23 cellular contexts compared by ENCODE assay signal in the genomic region with DNA sequence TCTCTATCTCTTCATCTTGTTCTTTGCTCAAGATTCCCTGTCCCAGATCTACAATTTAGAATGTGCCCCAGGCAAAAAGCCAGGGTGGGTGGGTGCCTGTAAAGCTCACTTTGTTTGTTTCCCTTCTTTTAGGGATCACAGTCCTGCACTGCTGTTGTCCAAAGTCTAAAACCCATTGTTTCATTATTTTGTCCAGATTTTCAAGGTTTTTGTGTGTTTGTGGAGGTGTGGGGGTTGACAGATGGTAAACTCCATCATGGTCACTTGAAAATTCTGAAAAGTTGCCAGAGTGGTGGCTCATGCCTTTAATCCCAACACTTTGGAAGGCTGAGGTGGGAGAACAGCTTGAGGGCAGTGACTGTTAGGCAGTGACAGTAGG. TPM values are rescaled to one million over a fixed set of nuclear protein-coding genes. Genes with fewer than 3 reads are reported as not detected.
DNase-seq lines count a peak whose midpoint lies in the region; ATAC-seq and TF ChIP-seq lines count a peak whose summit lies in the region.
"Had no signal": no experiment of that assay in that cellular context is flagged by ENCODE, and none has a peak within 500 bp of the region (broad histone marks: within the 10 kb centered on the region; RNA-seq: fewer than 3 reads in every experiment).

No MANE protein-coding gene starts in this region.

- H3K36me3 Mint-ChIP-seq in HFFc6 (ENCODE audit: low read depth) (peaks cover 5% of the 10 kb centered on the region; the same call in 1 of the 2 replicates), nephron progenitor cell (ENCODE audit: low read depth) (peaks cover 36% of the 10 kb centered on the region)
- H3K36me3 Mint-ChIP-seq: naive B cell had no signal

- DNase-seq in EH (ENCODE audit: low read depth) = peak; percentile 64
- peak; percentile 2 for DNase-seq in HFFc6
- no peak for DNase-seq in nephron progenitor cell
- no peak for DNase-seq in H4 (ENCODE audit: low spot score)
- DNase-seq in G401 (ENCODE audit: low spot score) = no peak
- DNase-seq: activated CD4-positive, alpha-beta T cell treated with anti-CD3 and anti-CD28 coated beads, Interleukin-2, amount 50 U/mL, for 1 hour; activated CD8-positive, alpha-beta memory T cell treated with anti-CD3 and anti-CD28 coated beads, Interleukin-2, amount 10 ng/mL, durations not matched to agents 7 days and 5 days; activated naive CD4-positive, alpha-beta T cell treated with anti-CD3 and anti-CD28 coated beads, Interleukin-2, amount 50 U/mL, for 16 hours; caudate nucleus; CD4-positive, alpha-beta memory T cell; H9; Karpas-422; naive B cell; NCI-H187 treated with DMSO at 0.1 percent for 48 hours; NCI-H82; posterior cingulate gyrus; stimulated activated CD4-positive, alpha-beta T cell treated with anti-CD3 and anti-CD28 coated beads, Interleukin-15, amount 100 ng/mL, for 24 hours; stomach; T-helper 9 cell; tibial artery had no signal

- no peak overlapping the region for H3K4me3 ChIP-seq in ectodermal cell (ENCODE audit: insufficient read depth, low read depth, low read length)
- H3K4me3 ChIP-seq: stomach, tibial artery had no signal

- H3K27ac ChIP-seq in ectodermal cell (ENCODE audit: insufficient read depth, low read depth, low read length, poor library complexity, severe bottlenecking) = peak overlapping the region; percentile 27
- H3K27ac ChIP-seq: stomach, tibial artery had no signal

- no peak for ATAC-seq in GM18867 (IDR thresholded peaks at IDR 0.05; ENCODE audit: unreplicated experiment)
- ATAC-seq: activated CD8-positive, alpha-beta memory T cell treated with anti-CD3 and anti-CD28 coated beads, Interleukin-2, amount 10 ng/mL, durations not matched to agents 7 days and 5 days had no signal

- TF ChIP-seq CTCF in HFFc6 (IDR thresholded peaks at IDR 0.05) (no peak), nephron progenitor cell (IDR thresholded peaks at IDR 0.05) (no peak)

- H3K4me3 Mint-ChIP-seq in HFFc6 (no peak overlapping the region; the same call in 1 of the 2 replicates), nephron progenitor cell (no peak overlapping the region)
- H3K4me3 Mint-ChIP-seq: activated CD8-positive, alpha-beta memory T cell treated with anti-CD3 and anti-CD28 coated beads, Interleukin-2, amount 10 ng/mL, durations not matched to agents 7 days and 5 days; CD4-positive, alpha-beta memory T cell; dendritic cell treated with granulocyte-macrophage colony-stimulating factor and Interleukin-4, amounts not matched to agents 40 ng/mL and 50 ng/mL, for 4 days; H9; naive B cell had no signal

- H3K27me3 Mint-ChIP-seq in HFFc6 (ENCODE audit: insufficient read depth) (no peaks in the 10 kb centered on the region), nephron progenitor cell (ENCODE audit: low read depth, poor library complexity) (peaks cover under 1% of the 10 kb centered on the region)
- H3K27me3 Mint-ChIP-seq: activated CD8-positive, alpha-beta memory T cell treated with anti-CD3 and anti-CD28 coated beads, Interleukin-2, amount 10 ng/mL, durations not matched to agents 7 days and 5 days; CD4-positive, alpha-beta memory T cell had no signal

- in situ Hi-C loops in G401 (cut with HindIII; ENCODE audit: low sequenced_read_pairs) = no loop called here

- H3K27me3 ChIP-seq in ectodermal cell (ENCODE audit: control insufficient read depth, insufficient read depth, low read length, poor library complexity, severe bottlenecking) = no peaks in the 10 kb centered on the region
- H3K27me3 ChIP-seq: stomach, tibial artery had no signal

- H3K9me3 Mint-ChIP-seq in HFFc6 = no peaks in the 10 kb centered on the region
- no peaks in the 10 kb centered on the region for H3K9me3 Mint-ChIP-seq in nephron progenitor cell
- H3K9me3 Mint-ChIP-seq: CD4-positive, alpha-beta memory T cell; dendritic cell treated with granulocyte-macrophage colony-stimulating factor and Interleukin-4, amounts not matched to agents 40 ng/mL and 50 ng/mL, for 4 days; H9; naive B cell had no signal

- H3K27ac Mint-ChIP-seq in HFFc6 = peak overlapping the region; percentile 10; the same call in 1 of the 2 replicates
- H3K27ac Mint-ChIP-seq in nephron progenitor cell = peak overlapping the region; percentile 71
- H3K27ac Mint-ChIP-seq: activated CD8-positive, alpha-beta memory T cell treated with anti-CD3 and anti-CD28 coated beads, Interleukin-2, amount 10 ng/mL, durations not matched to agents 7 days and 5 days; dendritic cell treated with granulocyte-macrophage colony-stimulating factor and Interleukin-4, amounts not matched to agents 40 ng/mL and 50 ng/mL, for 4 days; naive B cell had no signal

- H3K9me3 ChIP-seq in ectodermal cell (ENCODE audit: control insufficient read depth, low read length) = no peaks in the 10 kb centered on the region
- H3K9me3 ChIP-seq: stomach, tibial artery had no signal

- H3K4me1 Mint-ChIP-seq in HFFc6 (ENCODE audit: low read depth) = peaks cover 12% of the 10 kb centered on the region
- peaks cover 10% of the 10 kb centered on the region for H3K4me1 Mint-ChIP-seq in nephron progenitor cell
- H3K4me1 Mint-ChIP-seq: naive B cell had no signal

- no peaks in the 10 kb centered on the region for H3K36me3 ChIP-seq in ectodermal cell (ENCODE audit: control insufficient read depth, insufficient read depth, low read length)
- H3K36me3 ChIP-seq: stomach, tibial artery had no signal

- H3K4me1 ChIP-seq in ectodermal cell (ENCODE audit: control insufficient read depth, insufficient read depth, low read length) = no peaks in the 10 kb centered on the region

RNA-seq across cellular contexts. Expression of a gene that starts 41.5 kb away (rescaled TPM):
- 10 to 100 TPM; 30.6 to 57.8 (median 46.5) TPM for total RNA-seq in HFFc6 (2021; fragmentation: NEBNext Ultra II Directional; extraction: Animal tissue kit (Norgen Biotek cat#: 25700))
- polyA plus RNA-seq in ectodermal cell (2013, experiment 1 of 4) = 85.1 TPM
- 80.8 TPM for polyA plus RNA-seq in ectodermal cell (2013, experiment 2 of 4)
- 58.3 TPM for polyA plus RNA-seq in ectodermal cell (2013, experiment 3 of 4)
- polyA plus RNA-seq in ectodermal cell (2013, experiment 4 of 4) = 68.3 TPM
- total RNA-seq in H4 (2014; rRNA removed; shearing (Covaris generic)) = 95.7 and 101 TPM in 2 replicates
- total RNA-seq in G401 (2014; rRNA removed; shearing (Covaris generic)) = 71.8 and 81.9 TPM in 2 replicates

RNA-seq across cellular contexts. Expression of a gene that starts 58.1 kb away (rescaled TPM):
- 10 to 100 TPM in 4 of 6 experiments, 1 to 10 TPM in 2; 8.3 to 15.7 (median 12.4) TPM for total RNA-seq in HFFc6 (2021; fragmentation: NEBNext Ultra II Directional; extraction: Animal tissue kit (Norgen Biotek cat#: 25700))
- polyA plus RNA-seq in ectodermal cell (2013, experiment 1 of 4) = 37.3 TPM
- 42.1 TPM for polyA plus RNA-seq in ectodermal cell (2013, experiment 2 of 4)
- polyA plus RNA-seq in ectodermal cell (2013, experiment 3 of 4) = 35.8 TPM
- polyA plus RNA-seq in ectodermal cell (2013, experiment 4 of 4) = 35.9 TPM
- total RNA-seq in H4 (2014; rRNA removed; shearing (Covaris generic)) = 7.6 and 9.0 TPM in 2 replicates
- 57.1 and 88.7 TPM in 2 replicates for total RNA-seq in G401 (2014; rRNA removed; shearing (Covaris generic))

Comparison
In these comparisons a context has a peak if more than half of its experiments do, and no peak if none do; other contexts are left out.
1. DNase-seq: peak in EH (single experiment) and HFFc6 (single experiment); none in nephron progenitor cell (single experiment), H4 (single experiment) and G401 (single experiment).